8 cellular contexts compared by ENCODE assay signal in the genomic region with DNA sequence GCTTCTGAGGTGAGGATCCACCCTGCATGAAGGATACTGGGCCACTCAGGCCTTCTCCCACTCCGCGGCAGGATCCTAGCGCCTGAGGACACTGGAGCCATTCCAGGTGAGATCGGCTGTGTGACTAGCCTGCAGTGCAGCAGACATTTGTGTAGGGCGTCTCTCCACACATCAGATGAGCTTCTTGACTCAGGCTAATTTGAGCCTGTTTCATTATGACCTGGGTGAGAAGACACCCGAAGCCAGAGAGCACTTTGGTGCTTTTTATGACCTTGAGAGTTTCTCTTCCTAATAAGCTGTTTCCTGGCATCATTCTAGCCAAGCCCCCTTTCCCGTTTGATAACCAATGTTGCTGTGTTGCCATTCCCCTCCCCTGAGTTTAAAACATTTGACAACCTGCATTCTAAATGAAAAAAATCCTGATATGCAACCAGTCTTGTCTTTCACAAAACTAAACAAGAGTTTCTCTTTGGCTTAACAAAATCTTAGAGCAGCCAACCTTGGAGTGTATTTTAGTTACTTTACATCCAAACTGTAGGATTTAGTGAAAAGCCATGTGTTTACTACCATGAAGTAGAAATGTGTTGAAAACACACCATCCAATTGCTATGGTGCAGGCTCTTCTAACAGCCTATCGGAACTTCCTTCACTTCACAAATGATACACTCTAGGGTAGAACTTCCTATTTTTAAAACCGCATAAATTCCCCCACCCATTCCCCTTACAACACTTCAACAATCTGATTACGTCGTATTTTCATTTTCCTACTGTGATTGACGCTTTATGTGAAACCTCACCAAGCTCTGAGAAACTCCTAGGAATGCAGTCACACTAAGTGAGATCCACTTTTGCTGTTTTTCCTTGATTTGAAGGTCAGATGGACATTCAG.
DNase-seq lines count a peak whose midpoint lies in the region; ATAC-seq, FAIRE-seq and TF ChIP-seq lines count a peak whose summit lies in the region.

No MANE protein-coding gene starts in this region.

- peak; percentile 43; the same call in 1 of the 2 replicates for TF ChIP-seq POLR2A in GM12892 (IDR thresholded peaks at IDR 0.05; ENCODE audit: low read depth, low read length)
- no peak for TF ChIP-seq POLR2A in thyroid gland (IDR thresholded peaks at IDR 0.05)

- intact Hi-C loops in posterior cingulate gyrus (cut with DNase I): no loop called here
- intact Hi-C loops in thyroid gland (cut with DNase I): no loop called here

- in situ Hi-C loops in brain microvascular endothelial cell (cut with HindIII; ENCODE audit: low pct_ligation_motif_present, low sequenced_read_pairs): no loop called here

- peak; percentile 52 for DNase-seq in GM12892 (ENCODE audit: insufficient read length)
- peak; percentile 31 for DNase-seq in brain microvascular endothelial cell
- no peak for DNase-seq in posterior cingulate gyrus
- DNase-seq in thyroid gland: no peak
- DNase-seq in DMS114 treated with DMSO at 0.1 percent for 48 hours (lab: John Stamatoyannopoulos, UW; ENCODE audit: unreplicated experiment): no peak
- DNase-seq in SHP77 treated with DMSO at 0.1 percent for 48 hours (lab: John Stamatoyannopoulos, UW): no peak

- no peaks in the 10 kb centered on the region for H3K36me3 ChIP-seq in brain microvascular endothelial cell (replicated peaks)
- H3K36me3 ChIP-seq in thyroid gland: no peaks in the 10 kb centered on the region

- no peaks in the 10 kb centered on the region for H3K4me1 ChIP-seq in thyroid gland

- H3K27ac ChIP-seq in brain microvascular endothelial cell (peak overlapping the region; percentile 52), thyroid gland (no peak overlapping the region)

- H3K9me3 ChIP-seq in thyroid gland: no peaks in the 10 kb centered on the region

- FAIRE-seq in GM12892 (lab: Jason Lieb, UNC): peak; percentile 97

- ATAC-seq in GM21367 (IDR thresholded peaks at IDR 0.05; ENCODE audit: unreplicated experiment) (peak; percentile 87), HG03469 (IDR thresholded peaks at IDR 0.05; ENCODE audit: unreplicated experiment) (peak; percentile 84)

- H3K4me3 ChIP-seq in brain microvascular endothelial cell (ENCODE audit: low read depth, low read length) (no peak overlapping the region), thyroid gland (replicated peaks in 1 of 3) (no peak overlapping the region)

- 74 to 88% methylated on average over 12 of the region's 12 CpGs for WGBS in thyroid gland, 2 donors

- no peaks in the 10 kb centered on the region for H3K27me3 ChIP-seq in brain microvascular endothelial cell (replicated peaks)
- H3K27me3 ChIP-seq in thyroid gland: no peaks in the 10 kb centered on the region

- TF ChIP-seq CTCF in brain microvascular endothelial cell (IDR thresholded peaks at IDR 0.05; ENCODE audit: low read depth, low read length, missing control alignments) (no peak), thyroid gland (IDR thresholded peaks at IDR 0.05) (no peak)

Comparison
In these comparisons a context has a peak if more than half of its experiments do, and no peak if none do; other contexts are left out.
1. DNase-seq: peak in GM12892 (single experiment) and brain microvascular endothelial cell (single experiment); none in posterior cingulate gyrus (0 of 10), thyroid gland (0 of 2), DMS114 treated with DMSO at 0.1 percent for 48 hours (single experiment) and SHP77 treated with DMSO at 0.1 percent for 48 hours (single experiment).